Comparison of ENCODE assay signal across 27 cellular contexts in genomic region chrX:48645669-48646068, GRCh38. TPM values are rescaled to one million over a fixed set of nuclear protein-coding genes. Genes with fewer than 3 reads are reported as not detected.
"Had no signal": no experiment of that assay in that cellular context is flagged by ENCODE, and none has a peak within 500 bp of the region (broad histone marks: within the 10 kb centered on the region; RNA-seq: fewer than 3 reads in every experiment).

No MANE protein-coding gene starts in this region.

- FAIRE-seq: endometrium, islet of Langerhans, keratinocyte had no signal

- H3K4me1 ChIP-seq: colonic mucosa, esophagus squamous epithelium, left lung, lower lobe of right lung had no signal

- H3K27me3 ChIP-seq: colonic mucosa, esophagus squamous epithelium, gastrocnemius medialis, heart right ventricle, left lung had no signal

- H3K4me3 ChIP-seq: colonic mucosa, esophagus squamous epithelium, gastrocnemius medialis, heart right ventricle, left lung, lower lobe of right lung, mucosa of descending colon had no signal

- H3K36me3 ChIP-seq: colonic mucosa, esophagus squamous epithelium, gastrocnemius medialis, heart right ventricle, left lung, lower lobe of right lung had no signal

- ATAC-seq: effector memory CD8-positive, alpha-beta T cell; esophagus mucosa; gastrocnemius medialis; heart right ventricle; left cardiac atrium; left lung; left ventricle myocardium superior; lower lobe of right lung; mucosa of descending colon had no signal

- H3K9me3 ChIP-seq: colonic mucosa, esophagus squamous epithelium, gastrocnemius medialis, heart right ventricle, left lung, lower lobe of right lung, mucosa of descending colon had no signal

- H3K27ac ChIP-seq: colonic mucosa, epithelial cell of prostate, esophagus squamous epithelium, gastrocnemius medialis, heart right ventricle, left lung, lower lobe of right lung had no signal

- DNase-seq: colonic mucosa; cortex of kidney; effector CD8-positive, alpha-beta T cell; effector memory CD8-positive, alpha-beta T cell; endodermal cell; erythroblast; esophagus squamous epithelium; foreskin fibroblast; foreskin melanocyte; gastrocnemius medialis; glutamatergic neuron; head of caudate nucleus; heart right ventricle; hippocampal formation; left cardiac atrium; left lung; left ventricle myocardium superior; lower lobe of right lung; mesenchymal stem cell; mucosa of descending colon; naive B cell had no signal

RNA-seq across cellular contexts. Expression of gene WAS, which starts 37.9 kb away (rescaled TPM):
- total RNA-seq: dermis microvascular lymphatic vessel endothelial cell had no signal
